Comparison of ENCODE assay signal across 13 cellular contexts in the genomic region with DNA sequence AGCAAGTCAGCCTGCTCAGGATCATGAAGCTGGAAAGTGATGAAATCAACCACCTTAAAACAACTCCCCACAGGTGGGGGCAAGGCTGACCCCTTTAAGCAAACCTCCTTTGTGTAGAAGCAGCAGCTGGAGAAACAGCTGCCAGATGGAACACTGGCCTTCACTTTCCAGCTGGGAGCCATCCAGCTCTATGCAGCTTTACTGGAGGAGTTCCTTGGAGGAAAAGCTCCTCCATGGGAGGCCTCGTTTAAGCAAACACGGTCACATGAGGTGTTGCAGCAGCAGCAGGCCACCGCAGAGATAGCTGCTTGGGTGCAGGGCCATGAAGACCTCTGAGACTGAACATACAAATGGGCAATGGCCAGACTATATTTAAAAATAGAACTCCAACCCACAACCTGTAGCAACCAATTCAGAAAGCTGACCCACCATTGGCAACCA. TPM values are rescaled to one million over a fixed set of nuclear protein-coding genes. Genes with fewer than 3 reads are reported as not detected.
DNase-seq lines count a peak whose midpoint lies in the region; ATAC-seq, FAIRE-seq and TF ChIP-seq lines count a peak whose summit lies in the region.
"Had no signal": no experiment of that assay in that cellular context is flagged by ENCODE, and none has a peak within 500 bp of the region (broad histone marks: within the 10 kb centered on the region; RNA-seq: fewer than 3 reads in every experiment).

No MANE protein-coding gene starts in this region.

- H4K20me1 ChIP-seq in fibroblast of lung (ENCODE audit: control insufficient read depth, extremely low read depth, insufficient read depth, low read length) = no peaks in the 10 kb centered on the region

- FAIRE-seq in HTR-8/SVneo (lab: Jason Lieb, UNC) = no peak
- FAIRE-seq: GM12891 had no signal

- no peaks in the 10 kb centered on the region for H3K79me2 ChIP-seq in fibroblast of lung (ENCODE audit: control insufficient read depth, insufficient read depth, low read length)

- no peaks in the 10 kb centered on the region for H3K9me3 Mint-ChIP-seq in osteocyte (ENCODE audit: unreplicated experiment)
- H3K9me3 Mint-ChIP-seq: CD4-positive, alpha-beta T cell had no signal

- no peak overlapping the region for H3K4me2 ChIP-seq in fibroblast of lung (ENCODE audit: extremely low read depth, insufficient read depth, low read length)

- H3K4me3 Mint-ChIP-seq in osteocyte (ENCODE audit: unreplicated experiment) = no peak overlapping the region
- H3K4me3 Mint-ChIP-seq: CD4-positive, alpha-beta T cell had no signal

- peak; percentile 87 for DNase-seq in AG10803 (ENCODE audit: low read depth)
- DNase-seq in NCI-H146 treated with DMSO at 0.1 percent for 48 hours (lab: John Stamatoyannopoulos, UW; ENCODE audit: unreplicated experiment) = peak; percentile 24
- DNase-seq in fibroblast of lung (ENCODE audit: low read depth in 2 of 2) = peak; percentile 53 to 92
- no peak for DNase-seq in osteocyte (ENCODE audit: extremely low spot score, unreplicated experiment)
- DNase-seq in activated naive CD4-positive, alpha-beta T cell (lab: John Stamatoyannopoulos, UW) = no peak
- DNase-seq in HTR-8/SVneo (ENCODE audit: insufficient read length, low spot score) = no peak
- DNase-seq in NCI-H2107 treated with DMSO at 0.1 percent for 48 hours (lab: John Stamatoyannopoulos, UW; ENCODE audit: unreplicated experiment) = no peak
- DNase-seq: CD4-positive, alpha-beta T cell; foreskin keratinocyte; NCI-H446 had no signal

- no peaks in the 10 kb centered on the region for H3K9me3 ChIP-seq in fibroblast of lung (ENCODE audit: control insufficient read depth, insufficient read depth, low read depth, low read length)

- ATAC-seq in HG03354 (IDR thresholded peaks at IDR 0.05; ENCODE audit: poor library complexity, severe bottlenecking, unreplicated experiment) = no peak
- ATAC-seq: foreskin keratinocyte had no signal

- no peaks in the 10 kb centered on the region for H3K27me3 ChIP-seq in fibroblast of lung (ENCODE audit: control insufficient read depth, insufficient read depth, low read length)
- H3K27me3 ChIP-seq: cardiac muscle cell, foreskin keratinocyte had no signal

- no peak overlapping the region for H2AFZ ChIP-seq in fibroblast of lung (ENCODE audit: low read length)

- H3K4me1 Mint-ChIP-seq in osteocyte (ENCODE audit: unreplicated experiment) = peaks cover 38% of the 10 kb centered on the region

- H3K36me3 Mint-ChIP-seq in osteocyte (ENCODE audit: unreplicated experiment) = no peaks in the 10 kb centered on the region

- no peaks in the 10 kb centered on the region for H3K36me3 ChIP-seq in fibroblast of lung (ENCODE audit: control insufficient read depth, insufficient read depth, low read length)
- H3K36me3 ChIP-seq: cardiac muscle cell had no signal

- peaks cover 5% of the 10 kb centered on the region for H3K4me1 ChIP-seq in fibroblast of lung (ENCODE audit: control insufficient read depth, extremely low read depth, insufficient read depth, low read length)

- no peak overlapping the region for H3K27ac ChIP-seq in fibroblast of lung (ENCODE audit: insufficient read depth, low read length)
- H3K27ac ChIP-seq: cardiac muscle cell, foreskin keratinocyte had no signal

- no peak overlapping the region for H3K4me3 ChIP-seq in AG10803 (ENCODE audit: low read length)
- H3K4me3 ChIP-seq in fibroblast of lung (replicated peaks in 1 of 4; ENCODE audit: control extremely low read depth in 1 of 4, insufficient read depth in 1 of 4, low read depth in 3 of 4, low read length in 4 of 4) = no peak overlapping the region
- H3K4me3 ChIP-seq: cardiac muscle cell had no signal

- TF ChIP-seq CTCF in AG10803 (conservative IDR thresholded peaks at IDR 0.05; ENCODE audit: low read length) = no peak
- no peak for TF ChIP-seq CTCF in fibroblast of lung (conservative IDR thresholded peaks at IDR 0.05 in 1 of 2, IDR thresholded peaks at IDR 0.05 in 1 of 2; ENCODE audit: low read depth in 1 of 2, low read length in 2 of 2)
- no peak for TF ChIP-seq CTCF in osteocyte (IDR thresholded peaks at IDR 0.05)

- no peak overlapping the region for H3K9ac ChIP-seq in fibroblast of lung (ENCODE audit: insufficient read depth, low read length)

- H3K27ac Mint-ChIP-seq in osteocyte (ENCODE audit: unreplicated experiment) = peak overlapping the region; percentile 14
- H3K27ac Mint-ChIP-seq: CD4-positive, alpha-beta T cell had no signal

- H3K27me3 Mint-ChIP-seq in osteocyte (ENCODE audit: unreplicated experiment) = no peaks in the 10 kb centered on the region

RNA-seq across cellular contexts. Expression of gene DLG5, which starts 13.0 kb away (rescaled TPM):
- 40.1 and 40.8 TPM in 2 replicates for total RNA-seq in fibroblast of lung
- 15.3 and 22.9 TPM in 2 replicates for polyA plus RNA-seq in fibroblast of lung
- polyA plus RNA-seq in fibroblast of lung (2012) = 24.4 and 29.7 TPM in 2 replicates
- 80.9 and 123 TPM in 2 replicates for polyA minus RNA-seq in fibroblast of lung (ENCODE audit: low replicate concordance)
- total RNA-seq in osteocyte = 69.8 and 72.4 TPM in 2 replicates

Comparison
In these comparisons a context has a peak if more than half of its experiments do, and no peak if none do; other contexts are left out.
1. DNase-seq: peak in AG10803 (single experiment), NCI-H146 treated with DMSO at 0.1 percent for 48 hours (single experiment) and fibroblast of lung (2 of 2); none in osteocyte (single experiment), activated naive CD4-positive, alpha-beta T cell (0 of 4), HTR-8/SVneo (single experiment) and NCI-H2107 treated with DMSO at 0.1 percent for 48 hours (single experiment).